ENCODE assay signal across 24 cellular contexts in the genomic region with DNA sequence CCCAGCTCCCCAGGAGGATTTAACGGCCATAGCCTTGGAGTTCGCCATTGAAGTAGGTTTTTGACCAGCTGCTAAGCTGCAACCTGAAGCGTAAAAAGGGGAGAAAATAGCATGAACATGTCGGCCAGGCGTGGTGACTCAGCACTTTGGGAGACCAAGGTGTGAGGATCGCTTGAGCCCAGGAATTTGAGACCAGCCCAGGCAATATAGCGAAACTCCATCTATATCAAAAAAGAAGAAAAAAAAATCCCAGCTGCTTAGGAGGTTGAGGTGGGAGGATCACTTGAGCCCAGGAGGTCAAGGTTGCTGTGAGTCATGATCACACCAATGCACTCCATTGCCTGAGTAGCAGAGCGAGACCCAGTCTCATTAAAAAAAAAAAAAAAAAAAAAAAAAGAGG. TPM values are rescaled to one million over a fixed set of nuclear protein-coding genes. Genes with fewer than 3 reads are reported as not detected.
DNase-seq lines count a peak whose midpoint lies in the region; ATAC-seq and TF ChIP-seq lines count a peak whose summit lies in the region.
"Had no signal": no experiment of that assay in that cellular context is flagged by ENCODE, and none has a peak within 500 bp of the region (broad histone marks: within the 10 kb centered on the region; RNA-seq: fewer than 3 reads in every experiment).

No MANE protein-coding gene starts in this region.

- peak overlapping the region; percentile 84 for H4K8ac ChIP-seq in H9 (replicated peaks; ENCODE audit: insufficient read length, low read depth, low read length)

- peaks cover 4 to 11% of the 10 kb centered on the region in 2 experiments for H3K4me1 Mint-ChIP-seq in H9
- H3K4me1 Mint-ChIP-seq: activated CD4-positive, alpha-beta memory T cell treated with anti-CD3 and anti-CD28 coated beads, Interleukin-2, amount 10 ng/mL, durations not matched to agents 7 days and 5 days; CD14-positive monocyte; immature natural killer cell; naive thymus-derived CD8-positive, alpha-beta T cell had no signal

- DNase-seq in Daoy (ENCODE audit: low read depth) (peak; percentile 21), H9 (peak; percentile 33), RPMI7951 (ENCODE audit: low read depth) (peak; percentile 20), kidney epithelial cell (ENCODE audit: low read depth) (peak; percentile 72), iPS-NIHi7 (ENCODE audit: extremely low spot score) (no peak), tibial nerve (ENCODE audit: low spot score in 2 of 2) (no peak)
- no peak for DNase-seq in activated CD4-positive, alpha-beta T cell treated with anti-CD3 and anti-CD28 coated beads for 4 hours
- DNase-seq: activated CD4-positive, alpha-beta memory T cell treated with anti-CD3 and anti-CD28 coated beads, Interleukin-2, amount 10 ng/mL, durations not matched to agents 7 days and 5 days; activated CD8-positive, alpha-beta memory T cell treated with anti-CD3 and anti-CD28 coated beads, Interleukin-2, amount 50 U/mL, for 48 hours; activated naive CD4-positive, alpha-beta T cell treated with anti-CD3 and anti-CD28 coated beads, Interleukin-2, amount 50 U/mL, for 16 hours; aorta; foreskin melanocyte; immature natural killer cell; naive thymus-derived CD8-positive, alpha-beta T cell; nucleus accumbens; stimulated activated naive CD4-positive, alpha-beta T cell treated with Interleukin-2 at 50 U/mL for 16 hours had no signal

- H3K9me3 ChIP-seq in H9 (ENCODE audit: control insufficient read depth, low read depth, low read length) (no peaks in the 10 kb centered on the region), tibial nerve (no peaks in the 10 kb centered on the region)
- H3K9me3 ChIP-seq: HAP-1 had no signal

- no peaks in the 10 kb centered on the region for H3K36me3 Mint-ChIP-seq in H9 (ENCODE audit: insufficient read depth in 1 of 3, low read depth in 3 of 3)
- H3K36me3 Mint-ChIP-seq: CD14-positive monocyte; immature natural killer cell; naive thymus-derived CD8-positive, alpha-beta T cell had no signal

- no peak for ATAC-seq in HG02678 (IDR thresholded peaks at IDR 0.05; ENCODE audit: unreplicated experiment)
- ATAC-seq: esophagus mucosa; naive thymus-derived CD8-positive, alpha-beta T cell had no signal

- no peaks in the 10 kb centered on the region for H3K23me2 ChIP-seq in H9 (ENCODE audit: insufficient read length, low read depth, low read length, poor library complexity, severe bottlenecking)

- H3K27ac ChIP-seq in H9 (ENCODE audit: insufficient read length, low read depth, low read length): no peak overlapping the region
- H3K27ac ChIP-seq in tibial nerve: no peak overlapping the region
- H3K27ac ChIP-seq: cardiac muscle cell, coronary artery, hepatocyte, SK-N-MC had no signal

- TF ChIP-seq CTCF in H9 (conservative IDR thresholded peaks at IDR 0.05): no peak
- TF ChIP-seq CTCF in kidney epithelial cell (IDR thresholded peaks at IDR 0.05; ENCODE audit: insufficient read depth, low read length, poor library complexity, severe bottlenecking): no peak
- no peak for TF ChIP-seq CTCF in tibial nerve (IDR thresholded peaks at IDR 0.05)

- no peak overlapping the region for H3K4me3 ChIP-seq in kidney epithelial cell (ENCODE audit: low read depth, low read length)
- H3K4me3 ChIP-seq in tibial nerve: no peak overlapping the region
- H3K4me3 ChIP-seq: cardiac muscle cell, coronary artery, HAP-1, hepatocyte, SK-N-MC had no signal

- no peaks in the 10 kb centered on the region for H4K20me1 ChIP-seq in H9 (ENCODE audit: control insufficient read depth, insufficient read depth, insufficient read length)

- H3T11ph ChIP-seq in H9 (ENCODE audit: low read length): peak overlapping the region; percentile 53

- no peak overlapping the region for H2BK15ac ChIP-seq in H9 (ENCODE audit: low read depth, low read length)

- H3K27me3 Mint-ChIP-seq in H9 (ENCODE audit: low read depth): no peaks in the 10 kb centered on the region

- no peaks in the 10 kb centered on the region for H3K36me3 ChIP-seq in kidney epithelial cell (ENCODE audit: control insufficient read depth, insufficient read depth, low read length)
- no peaks in the 10 kb centered on the region for H3K36me3 ChIP-seq in tibial nerve
- H3K36me3 ChIP-seq: cardiac muscle cell, HAP-1 had no signal

- TF ChIP-seq POLR2A in tibial nerve (IDR thresholded peaks at IDR 0.05): no peak

- peak overlapping the region in 1 of 3 experiments; percentile 28; a peak in 2 of 7 replicates for H3K27ac Mint-ChIP-seq in H9
- H3K27ac Mint-ChIP-seq: activated CD4-positive, alpha-beta memory T cell treated with anti-CD3 and anti-CD28 coated beads, Interleukin-2, amount 10 ng/mL, durations not matched to agents 7 days and 5 days; CD14-positive monocyte; immature natural killer cell; naive thymus-derived CD8-positive, alpha-beta T cell had no signal

- no peak overlapping the region for H2BK12ac ChIP-seq in H9 (ENCODE audit: insufficient read length, low read depth, low read length)

- WGBS in H9 (ENCODE audit: extremely low coverage, insufficient read length, low lambda C conversion rate): no CpG with 5 or more reads among the region's 8 CpGs
- WGBS in tibial nerve, 2 donors: 91 to 92% methylated on average over 8 of the region's 8 CpGs

- H3K4me2 ChIP-seq in H9 (ENCODE audit: insufficient read depth, insufficient read length, low read length): no peak overlapping the region
- H3K4me2 ChIP-seq: hepatocyte had no signal

- H3K9me3 Mint-ChIP-seq in H9: peaks cover 0 to 3% of the 10 kb centered on the region in 2 experiments; a peak in 1 of 5 replicates
- H3K9me3 Mint-ChIP-seq: activated CD4-positive, alpha-beta memory T cell treated with anti-CD3 and anti-CD28 coated beads, Interleukin-2, amount 10 ng/mL, durations not matched to agents 7 days and 5 days; CD14-positive monocyte; naive thymus-derived CD8-positive, alpha-beta T cell had no signal

- no peak overlapping the region for H2BK120ac ChIP-seq in H9 (ENCODE audit: low read depth, low read length, poor library complexity, severe bottlenecking)

- H2AK5ac ChIP-seq in H9 (ENCODE audit: insufficient read length, low read length): no peak overlapping the region

- 0 out of 2 replicates have a peak overlapping the region, but pooled peaks have one; percentile 47 for H3K14ac ChIP-seq in H9 (ENCODE audit: insufficient read depth, low read length)

- H3K4me3 Mint-ChIP-seq in H9: no peak overlapping the region
- H3K4me3 Mint-ChIP-seq: activated CD4-positive, alpha-beta memory T cell treated with anti-CD3 and anti-CD28 coated beads, Interleukin-2, amount 10 ng/mL, durations not matched to agents 7 days and 5 days; CD14-positive monocyte; immature natural killer cell; naive thymus-derived CD8-positive, alpha-beta T cell had no signal

- no peak overlapping the region for H3K4ac ChIP-seq in H9 (ENCODE audit: low read depth, low read length)

- no peaks in the 10 kb centered on the region for H3K79me2 ChIP-seq in H9 (ENCODE audit: insufficient read depth, low read length)
- H3K79me2 ChIP-seq: hepatocyte had no signal

- no peak overlapping the region for H3K9ac ChIP-seq in H9 (ENCODE audit: extremely low read depth, insufficient read length, low read length)

- H2BK5ac ChIP-seq in H9 (ENCODE audit: insufficient read length, low read length): no peak overlapping the region

- H3K27me3 ChIP-seq in H9 (ENCODE audit: insufficient read depth, low read length) (no peaks in the 10 kb centered on the region), kidney epithelial cell (ENCODE audit: control insufficient read depth, insufficient read depth, low read length) (no peaks in the 10 kb centered on the region), tibial nerve (no peaks in the 10 kb centered on the region)
- H3K27me3 ChIP-seq: cardiac muscle cell, hepatocyte had no signal

- H3K18ac ChIP-seq in H9 (ENCODE audit: insufficient read length, low read depth, low read length): no peak overlapping the region

- H3K23ac ChIP-seq in H9 (ENCODE audit: insufficient read length, low read depth, low read length): no peak overlapping the region

- H3K79me1 ChIP-seq in H9 (ENCODE audit: insufficient read depth, low read depth, low read length, poor library complexity, severe bottlenecking): no peaks in the 10 kb centered on the region

- H4K5ac ChIP-seq in H9 (ENCODE audit: insufficient read length, low read depth, low read length): no peak overlapping the region

- TF ChIP-seq EP300 in tibial nerve (IDR thresholded peaks at IDR 0.05): no peak

- no peak overlapping the region for H4K91ac ChIP-seq in H9 (ENCODE audit: insufficient read length, low read depth, low read length)

- no peak overlapping the region for H3K56ac ChIP-seq in H9 (ENCODE audit: insufficient read length, low read depth, low read length)

- peak overlapping the region; percentile 56 for H2AFZ ChIP-seq in H9 (ENCODE audit: low read length)
- H2AFZ ChIP-seq: hepatocyte had no signal

- H3K4me1 ChIP-seq in H9 (ENCODE audit: insufficient read depth, low read length) (peaks cover 2% of the 10 kb centered on the region; the same call in 1 of the 2 replicates), tibial nerve (no peaks in the 10 kb centered on the region)
- H3K4me1 ChIP-seq: HAP-1 had no signal

- H2BK20ac ChIP-seq in H9 (ENCODE audit: low read depth, low read length, poor library complexity, severe bottlenecking): no peak overlapping the region

RNA-seq across cellular contexts. Expression of gene MCU, which starts 32.2 kb away (rescaled TPM):
- 23.5 and 42.7 TPM in 2 replicates for total RNA-seq in Daoy (2014; rRNA removed; shearing (Covaris generic))
- total RNA-seq in H9 (2021): 33.4 and 36.6 TPM in 2 replicates
- 26.0 and 31.1 TPM in 2 replicates for total RNA-seq in RPMI7951 (2014; rRNA removed; shearing (Covaris generic))
- total RNA-seq in kidney epithelial cell: 15.4 and 16.8 TPM in 2 replicates
- 10 to 100 TPM in 3 of 4 donors, 1 to 10 TPM in 1; 6.7 to 16.4 (median 14.2) TPM for total RNA-seq in tibial nerve

RNA-seq across cellular contexts. Expression of gene MICU1, which starts 33.8 kb away (rescaled TPM):
- 25.7 and 26.7 TPM in 2 replicates for total RNA-seq in Daoy (2014; rRNA removed; shearing (Covaris generic))
- total RNA-seq in H9 (2021) (28.7 and 33.2 TPM in 2 replicates), kidney epithelial cell (33.8 and 37.2 TPM in 2 replicates), tibial nerve (10 to 100 TPM; 19.4 to 46.5 (median 35.8) TPM)
- 38.9 and 50.6 TPM in 2 replicates for total RNA-seq in RPMI7951 (2014; rRNA removed; shearing (Covaris generic))

Comparison
In these comparisons a context has a peak if more than half of its experiments do, and no peak if none do; other contexts are left out.
1. DNase-seq: peak in Daoy (single experiment), H9 (single experiment), RPMI7951 (single experiment) and kidney epithelial cell (single experiment); none in iPS-NIHi7 (single experiment), tibial nerve (0 of 2) and activated CD4-positive, alpha-beta T cell treated with anti-CD3 and anti-CD28 coated beads for 4 hours (0 of 2).